23 cellular contexts compared by ENCODE assay signal in genomic region chr1:193358419-193358818, GRCh38.
"Had no signal": no experiment of that assay in that cellular context is flagged by ENCODE, and none has a peak within 500 bp of the region (broad histone marks: within the 10 kb centered on the region; RNA-seq: fewer than 3 reads in every experiment).

No MANE protein-coding gene starts in this region.

- H3K36me3 ChIP-seq: cardiac muscle cell, pancreas, tibial artery had no signal

- H3K4me1 Mint-ChIP-seq: activated CD4-positive, alpha-beta T cell treated with anti-CD3 and anti-CD28 coated beads for 36 hours; activated naive CD4-positive, alpha-beta T cell treated with anti-CD3 and anti-CD28 coated beads, Interleukin-2, amount 10 ng/mL, durations not matched to agents 7 days and 5 days; memory B cell; stimulated activated naive CD8-positive, alpha-beta T cell treated with anti-CD3 and anti-CD28 coated beads, Interleukin-15, amount 100 ng/mL, for 72 hours had no signal

- H3K27me3 ChIP-seq: cardiac muscle cell, pancreas, tibial artery had no signal

- FAIRE-seq: pancreas, TTC549 had no signal

- H3K9me3 Mint-ChIP-seq: activated naive CD4-positive, alpha-beta T cell treated with anti-CD3 and anti-CD28 coated beads, Interleukin-2, amount 10 ng/mL, durations not matched to agents 7 days and 5 days; memory B cell; nephron; stimulated activated naive CD8-positive, alpha-beta T cell treated with anti-CD3 and anti-CD28 coated beads, Interleukin-15, amount 100 ng/mL, for 72 hours; T-helper 2 cell treated with Interferon-gamma antibody and Interleukin-4, amounts not matched to agents 5 μg/mL and 100 μg/mL, for 36 hours had no signal

- H3K4me3 ChIP-seq: cardiac muscle cell, pancreas, psoas muscle, tibial artery had no signal

- DNase-seq: activated CD4-positive, alpha-beta T cell treated with anti-CD3 and anti-CD28 coated beads for 36 hours; activated CD4-positive, alpha-beta T cell treated with anti-CD3 and anti-CD28 coated beads, Interleukin-2, amount 50 U/mL, for 48 hours; activated CD8-positive, alpha-beta memory T cell treated with anti-CD3 and anti-CD28 coated beads, Interleukin-2, amount 50 U/mL, for 48 hours; activated effector memory CD4-positive, alpha-beta T cell treated with Interleukin-2 at 50 U/mL for 16 hours; activated naive CD4-positive, alpha-beta T cell treated with anti-CD3 and anti-CD28 coated beads, Interleukin-2, amount 10 ng/mL, durations not matched to agents 7 days and 5 days; activated T-cell treated with anti-CD3 and anti-CD28 coated beads, Interleukin-2, amount 50 U/mL, for 48 hours; amygdala; dermis blood vessel endothelial cell; effector CD8-positive, alpha-beta T cell; foreskin melanocyte; hippocampal formation; pancreas; psoas muscle; right cardiac atrium; stimulated activated CD4-positive, alpha-beta T cell treated with anti-CD3 and anti-CD28 coated beads, Interleukin-4, amount 100 ng/mL, for 24 hours; stimulated activated naive CD8-positive, alpha-beta T cell treated with anti-CD3 and anti-CD28 coated beads, Interleukin-15, amount 100 ng/mL, for 72 hours; tibial artery had no signal

- H3K27ac Mint-ChIP-seq: activated CD4-positive, alpha-beta T cell treated with anti-CD3 and anti-CD28 coated beads for 36 hours; activated naive CD4-positive, alpha-beta T cell treated with anti-CD3 and anti-CD28 coated beads, Interleukin-2, amount 10 ng/mL, durations not matched to agents 7 days and 5 days; memory B cell; nephron; stimulated activated naive CD8-positive, alpha-beta T cell treated with anti-CD3 and anti-CD28 coated beads, Interleukin-15, amount 100 ng/mL, for 72 hours; T-helper 2 cell treated with Interferon-gamma antibody and Interleukin-4, amounts not matched to agents 5 μg/mL and 100 μg/mL, for 36 hours had no signal

- H3K4me3 Mint-ChIP-seq: activated CD4-positive, alpha-beta T cell treated with anti-CD3 and anti-CD28 coated beads for 36 hours; activated naive CD4-positive, alpha-beta T cell treated with anti-CD3 and anti-CD28 coated beads, Interleukin-2, amount 10 ng/mL, durations not matched to agents 7 days and 5 days; memory B cell; nephron; stimulated activated naive CD8-positive, alpha-beta T cell treated with anti-CD3 and anti-CD28 coated beads, Interleukin-15, amount 100 ng/mL, for 72 hours; T-helper 2 cell treated with Interferon-gamma antibody and Interleukin-4, amounts not matched to agents 5 μg/mL and 100 μg/mL, for 36 hours had no signal

- H3K36me3 Mint-ChIP-seq: activated naive CD4-positive, alpha-beta T cell treated with anti-CD3 and anti-CD28 coated beads, Interleukin-2, amount 10 ng/mL, durations not matched to agents 7 days and 5 days; memory B cell had no signal

- H3K27me3 Mint-ChIP-seq: activated CD4-positive, alpha-beta T cell treated with anti-CD3 and anti-CD28 coated beads for 36 hours; stimulated activated naive CD8-positive, alpha-beta T cell treated with anti-CD3 and anti-CD28 coated beads, Interleukin-15, amount 100 ng/mL, for 72 hours had no signal

- H3K9me3 ChIP-seq: pancreas, psoas muscle, tibial artery had no signal

- H3K27ac ChIP-seq: cardiac muscle cell, pancreas, psoas muscle, tibial artery had no signal

- ATAC-seq: activated CD4-positive, alpha-beta T cell treated with anti-CD3 and anti-CD28 coated beads for 36 hours; esophagus mucosa; pancreas; psoas muscle; right cardiac atrium; stimulated activated naive CD8-positive, alpha-beta T cell treated with anti-CD3 and anti-CD28 coated beads, Interleukin-15, amount 100 ng/mL, for 72 hours had no signal

- H3K4me1 ChIP-seq: tibial artery had no signal
